ENCODE assay signal across 8 cellular contexts in the genomic region with DNA sequence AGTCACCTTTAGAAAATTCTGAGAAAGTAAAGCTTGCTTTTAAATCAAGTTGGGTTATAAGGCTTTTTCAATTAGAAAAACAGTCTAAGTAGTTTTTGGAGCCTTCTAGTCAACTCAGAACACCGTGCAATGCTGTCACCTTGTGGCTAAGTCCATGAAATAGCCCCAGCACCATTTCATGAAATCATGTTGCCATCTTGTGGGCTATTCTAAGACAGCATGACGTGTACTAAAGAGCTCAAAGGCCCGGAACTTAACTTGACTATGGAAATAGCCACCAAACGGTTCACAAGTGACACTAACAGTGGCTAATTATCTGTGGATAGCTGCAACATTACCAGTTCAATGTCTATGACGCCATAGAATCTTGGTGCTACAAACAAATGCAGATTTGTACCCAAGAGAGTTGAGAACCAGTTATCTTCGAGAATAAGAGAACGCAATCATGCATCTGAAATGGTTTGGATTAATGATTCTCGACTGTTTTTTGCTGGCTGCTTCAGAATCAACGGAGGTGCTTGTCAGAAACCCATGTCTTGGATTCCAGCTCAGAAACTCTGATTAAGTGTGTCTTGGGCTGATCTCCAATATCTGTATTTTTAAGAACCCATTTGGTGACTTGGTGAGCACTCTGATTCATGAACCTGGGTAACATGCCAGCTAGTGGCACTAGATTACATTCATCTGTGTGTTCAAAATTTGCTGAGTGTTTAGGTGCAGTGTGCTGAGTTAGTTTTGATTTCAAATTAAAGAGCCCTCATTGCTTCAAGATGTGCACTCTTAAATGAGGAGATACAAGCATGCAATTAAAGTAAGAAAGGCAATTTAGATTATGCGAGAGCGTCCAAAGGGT.
A peak's percentile ranks its signal among the peaks of the same experiment; 100 is the strongest.
DNase-seq lines count a peak whose midpoint lies in the region; ATAC-seq and FAIRE-seq lines count a peak whose summit lies in the region.

No MANE protein-coding gene starts in this region.

- H2BK120ac ChIP-seq in neuronal stem cell (ENCODE audit: low read depth, low read length), result no peak overlapping the region

- H3K36me3 Mint-ChIP-seq in activated CD8-positive, alpha-beta T cell treated with anti-CD3 and anti-CD28 coated beads, Interleukin-2, amount 10 ng/mL, durations not matched to agents 7 days and 5 days (ENCODE audit: low read depth), result no peaks in the 10 kb centered on the region

- peak; percentile 99 for ATAC-seq in GM21528 (IDR thresholded peaks at IDR 0.05; ENCODE audit: low FRiP score, unreplicated experiment)
- ATAC-seq in activated CD8-positive, alpha-beta T cell treated with anti-CD3 and anti-CD28 coated beads, Interleukin-2, amount 10 ng/mL, durations not matched to agents 7 days and 5 days, result peak; percentile 99

- H4K91ac ChIP-seq in neuronal stem cell (ENCODE audit: low read depth, low read length, poor library complexity), result no peak overlapping the region

- H3K9me3 ChIP-seq in neuronal stem cell (replicated peaks in 1 of 2; ENCODE audit: control insufficient read depth in 2 of 2, insufficient read depth in 1 of 2, low read depth in 1 of 2, low read length in 2 of 2), result no peaks in the 10 kb centered on the region

- no peak overlapping the region for H4K8ac ChIP-seq in neuronal stem cell (ENCODE audit: low read depth, low read length)

- H3K9me3 Mint-ChIP-seq in activated CD8-positive, alpha-beta T cell treated with anti-CD3 and anti-CD28 coated beads, Interleukin-2, amount 10 ng/mL, durations not matched to agents 7 days and 5 days (ENCODE audit: insufficient read depth), result no peaks in the 10 kb centered on the region

- no peak overlapping the region for H3K27ac ChIP-seq in neuronal stem cell (replicated peaks; ENCODE audit: low read length)

- H2BK15ac ChIP-seq in neuronal stem cell (ENCODE audit: low read length), result no peak overlapping the region

- peak; percentile 93 for DNase-seq in HT-29 (ENCODE audit: low spot score)
- peak; percentile 54 for DNase-seq in NCI-H82 treated with DMSO at 0.1 percent for 48 hours (lab: John Stamatoyannopoulos, UW; ENCODE audit: unreplicated experiment)
- DNase-seq in activated CD8-positive, alpha-beta T cell treated with anti-CD3 and anti-CD28 coated beads, Interleukin-2, amount 10 ng/mL, durations not matched to agents 7 days and 5 days, result peak; percentile 75
- peak; percentile 83 for DNase-seq in fibroblast of the conjunctiva (ENCODE audit: low read depth)
- DNase-seq in neuronal stem cell (ENCODE audit: low spot score), result peak; percentile 82
- DNase-seq in DMS79 treated with DMSO at 0.1 percent for 48 hours (lab: John Stamatoyannopoulos, UW), result no peak

- no peaks in the 10 kb centered on the region for H3K4me1 Mint-ChIP-seq in activated CD8-positive, alpha-beta T cell treated with anti-CD3 and anti-CD28 coated beads, Interleukin-2, amount 10 ng/mL, durations not matched to agents 7 days and 5 days (ENCODE audit: low read depth)

- no peak overlapping the region for H2BK5ac ChIP-seq in neuronal stem cell (ENCODE audit: low read length)

- H3K18ac ChIP-seq in neuronal stem cell (ENCODE audit: low read length), result no peak overlapping the region

- H3K23ac ChIP-seq in neuronal stem cell (ENCODE audit: low read depth, low read length, poor library complexity), result no peak overlapping the region

- no peaks in the 10 kb centered on the region for H3K79me1 ChIP-seq in neuronal stem cell (ENCODE audit: low read depth, low read length)

- FAIRE-seq in G401.6 (lab: Jason Lieb, UNC), result peak; percentile 33

- H3K4me3 Mint-ChIP-seq in activated CD8-positive, alpha-beta T cell treated with anti-CD3 and anti-CD28 coated beads, Interleukin-2, amount 10 ng/mL, durations not matched to agents 7 days and 5 days, result no peak overlapping the region

- no peaks in the 10 kb centered on the region for H3K27me3 ChIP-seq in neuronal stem cell (ENCODE audit: control insufficient read depth in 3 of 3, insufficient read depth in 3 of 3, low read depth in 1 of 3, low read length in 3 of 3)

- WGBS in neuronal stem cell (ENCODE audit: extremely low coverage in 2 of 2, insufficient read length in 2 of 2, insufficient replicate concordance in 1 of 2), 2 donors, result no CpG with 5 or more reads among the region's 11 CpGs

- H3K4ac ChIP-seq in neuronal stem cell (ENCODE audit: low read length), result no peak overlapping the region

- H3K36me3 ChIP-seq in neuronal stem cell (replicated peaks in 1 of 2; ENCODE audit: control insufficient read depth in 2 of 2, insufficient read depth in 2 of 2, low read length in 2 of 2), result no peaks in the 10 kb centered on the region

- H3K4me1 ChIP-seq in neuronal stem cell (ENCODE audit: control insufficient read depth in 2 of 2, insufficient read depth in 1 of 2, low read depth in 1 of 2, low read length in 2 of 2), result peaks cover 0 to 3% of the 10 kb centered on the region in 2 donors

- H3K4me2 ChIP-seq in neuronal stem cell (ENCODE audit: insufficient read depth, low read length, poor library complexity, severe bottlenecking), result no peak overlapping the region

- H3K27me3 Mint-ChIP-seq in activated CD8-positive, alpha-beta T cell treated with anti-CD3 and anti-CD28 coated beads, Interleukin-2, amount 10 ng/mL, durations not matched to agents 7 days and 5 days (ENCODE audit: low read depth), result peaks cover 10% of the 10 kb centered on the region

- no peak overlapping the region for H3K14ac ChIP-seq in neuronal stem cell (ENCODE audit: low read length)

- H3K4me3 ChIP-seq in neuronal stem cell (ENCODE audit: low read length in 2 of 2), result no peak overlapping the region

- H3K27ac Mint-ChIP-seq in activated CD8-positive, alpha-beta T cell treated with anti-CD3 and anti-CD28 coated beads, Interleukin-2, amount 10 ng/mL, durations not matched to agents 7 days and 5 days, result no peak overlapping the region

- CTCF ChIA-PET in activated CD8-positive, alpha-beta T cell treated with anti-CD3 and anti-CD28 coated beads, Interleukin-2, amount 10 ng/mL, durations not matched to agents 7 days and 5 days (lab: Charles Lee), result interaction anchor here (0.6 to 2.1 kb wide), 55 partner anchors 8 to 1323 kb away, joined by 3 to 41 read pairs (median 4); a partner anchor contains a TSS

- no peak overlapping the region for H2BK12ac ChIP-seq in neuronal stem cell (ENCODE audit: low read length)

- POLR2A ChIA-PET in activated CD8-positive, alpha-beta T cell treated with anti-CD3 and anti-CD28 coated beads, Interleukin-2, amount 10 ng/mL, durations not matched to agents 7 days and 5 days (lab: Charles Lee), result no interaction called here

- H2AK5ac ChIP-seq in neuronal stem cell (ENCODE audit: low read depth, low read length), result no peak overlapping the region

- H2AFZ ChIP-seq in neuronal stem cell (ENCODE audit: low read length), result peak overlapping the region; percentile 84

- H3K9ac ChIP-seq in neuronal stem cell (ENCODE audit: low read depth, low read length, poor library complexity), result no peak overlapping the region
